8 cellular contexts compared by ENCODE assay signal in the genomic region with DNA sequence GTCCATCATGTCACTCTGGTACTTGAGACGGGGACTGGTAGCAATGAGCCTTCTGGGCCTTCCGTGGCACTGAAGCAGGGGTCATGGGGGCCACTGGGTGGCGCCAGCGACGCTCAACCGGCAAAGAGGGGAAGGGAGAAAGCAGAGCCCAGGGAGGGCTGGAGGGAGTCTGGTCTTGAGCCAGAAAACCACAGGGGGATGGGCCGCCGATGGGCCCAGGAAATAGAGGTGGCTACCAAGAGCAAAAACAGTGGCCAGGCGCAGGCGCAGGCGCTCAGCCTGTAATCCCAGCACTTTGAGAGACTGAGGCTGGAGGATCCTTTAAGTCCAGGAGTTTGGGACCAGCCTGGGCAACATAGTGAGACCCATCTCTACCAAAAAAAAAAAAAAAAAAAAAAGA.
DNase-seq lines count a peak whose midpoint lies in the region; ATAC-seq and TF ChIP-seq lines count a peak whose summit lies in the region.

No MANE protein-coding gene starts in this region.

- H3K4me1 Mint-ChIP-seq in stimulated activated effector memory CD8-positive, alpha-beta T cell treated with anti-CD3 and anti-CD28 coated beads, Interleukin-12 subunit alpha, Interleukin-12 subunit beta, amount 100 ng/mL, for 72 hours, result peaks cover 6% of the 10 kb centered on the region

- H3K4me3 ChIP-seq in HFF-Myc (replicated peaks; ENCODE audit: low read depth, low read length), result no peak overlapping the region

- peak; percentile 83 for ATAC-seq in stimulated activated effector memory CD8-positive, alpha-beta T cell treated with anti-CD3 and anti-CD28 coated beads, Interleukin-12 subunit alpha, Interleukin-12 subunit beta, amount 100 ng/mL, for 72 hours

- no peaks in the 10 kb centered on the region for H3K9me3 Mint-ChIP-seq in stimulated activated effector memory CD8-positive, alpha-beta T cell treated with anti-CD3 and anti-CD28 coated beads, Interleukin-12 subunit alpha, Interleukin-12 subunit beta, amount 100 ng/mL, for 72 hours

- H3K27ac Mint-ChIP-seq in stimulated activated effector memory CD8-positive, alpha-beta T cell treated with anti-CD3 and anti-CD28 coated beads, Interleukin-12 subunit alpha, Interleukin-12 subunit beta, amount 100 ng/mL, for 72 hours, result no peak overlapping the region

- TF ChIP-seq CTCF in HFF-Myc (IDR thresholded peaks at IDR 0.05; ENCODE audit: low read depth, low read length, missing control alignments), result peak; percentile 69

- no peak overlapping the region for H3K4me3 Mint-ChIP-seq in stimulated activated effector memory CD8-positive, alpha-beta T cell treated with anti-CD3 and anti-CD28 coated beads, Interleukin-12 subunit alpha, Interleukin-12 subunit beta, amount 100 ng/mL, for 72 hours

- DNase-seq in NCI-H446 (lab: John Stamatoyannopoulos, UW) (peak; percentile 4 to 41), NCI-H446 treated with DMSO at 0.1 percent for 48 hours (lab: John Stamatoyannopoulos, UW) (no peak), HFF-Myc (ENCODE audit: extremely low read depth, low read depth) (no peak), NOMO-1 treated with DMSO at 0.1 percent for 48 hours (lab: John Stamatoyannopoulos, UW; ENCODE audit: unreplicated experiment) (peak; percentile 23), iPS DF 4.7 (ENCODE audit: extremely low read depth, low spot score) (peak; percentile 33), Ammon's horn (ENCODE audit: low spot score) (no peak)
- peak; percentile 16 for DNase-seq in activated T-helper 9 cell treated with anti-CD3 and anti-CD28 coated beads, Interleukin-2, amount 50 U/mL, for 16 hours (ENCODE audit: low read depth)
- DNase-seq in stimulated activated effector memory CD8-positive, alpha-beta T cell treated with anti-CD3 and anti-CD28 coated beads, Interleukin-12 subunit alpha, Interleukin-12 subunit beta, amount 100 ng/mL, for 72 hours (ENCODE audit: low spot score in 2 of 2), result peak in 1 of 2 donors; percentile 65

- no peaks in the 10 kb centered on the region for H3K36me3 Mint-ChIP-seq in stimulated activated effector memory CD8-positive, alpha-beta T cell treated with anti-CD3 and anti-CD28 coated beads, Interleukin-12 subunit alpha, Interleukin-12 subunit beta, amount 100 ng/mL, for 72 hours

Comparison
In these comparisons a context has a peak if more than half of its experiments do, and no peak if none do; other contexts are left out.
1. DNase-seq: peak in NCI-H446 (2 of 2), NOMO-1 treated with DMSO at 0.1 percent for 48 hours (single experiment), activated T-helper 9 cell treated with anti-CD3 and anti-CD28 coated beads, Interleukin-2, amount 50 U/mL, for 16 hours (single experiment) and iPS DF 4.7 (single experiment); none in NCI-H446 treated with DMSO at 0.1 percent for 48 hours (single experiment), HFF-Myc (single experiment) and Ammon's horn (single experiment).